In the genomic region with DNA sequence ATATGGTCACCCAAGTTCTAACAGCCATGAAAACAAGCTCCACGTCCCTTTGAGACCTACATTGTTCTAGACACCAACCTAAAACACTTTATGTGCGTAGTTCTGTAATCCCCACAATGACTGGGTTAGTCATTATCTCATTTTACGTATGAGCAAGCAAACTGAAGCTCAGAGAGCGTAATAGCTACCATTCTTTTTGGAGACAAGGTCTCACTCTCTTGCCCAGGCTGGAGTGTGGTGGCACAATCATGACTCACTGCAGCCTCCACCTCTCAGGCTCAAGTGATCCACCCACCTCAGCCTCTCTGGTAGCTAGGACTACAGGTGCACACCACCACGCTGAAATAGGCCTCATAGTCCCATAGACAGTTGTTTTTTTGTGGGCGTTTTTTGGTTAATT, we compare ENCODE assay signal across 1 cellular context.
TF ChIP-seq lines count a peak whose summit lies in the region.

No MANE protein-coding gene starts in this region.

TF ChIP-seq in HepG2, 621 proteins besides CTCF, POLR2A, EP300 and RAD21:
- no peak for TF ChIP-seq ADNP (CRISPR knock-in tag; IDR thresholded peaks at IDR 0.05)
- no peak for TF ChIP-seq SMC3 (IDR thresholded peaks at IDR 0.05; ENCODE audit: low read length)
- TF ChIP-seq ZNF713 (CRISPR knock-in tag; IDR thresholded peaks at IDR 0.05): no peak
- no peak for TF ChIP-seq DNMT3B (CRISPR knock-in tag; conservative IDR thresholded peaks at IDR 0.05)
- no peak for TF ChIP-seq ZNF44 (CRISPR knock-in tag; IDR thresholded peaks at IDR 0.05)
- TF ChIP-seq PCBP2 (optimal IDR thresholded peaks at IDR 0.05; ENCODE audit: low read depth, low read length, poor library complexity, severe bottlenecking): no peak
- TF ChIP-seq ZNF121 (CRISPR knock-in tag; IDR thresholded peaks at IDR 0.05): peak; percentile 19; the same call in 1 of the 2 replicates
- no peak for TF ChIP-seq ZC3H4 (CRISPR knock-in tag; IDR thresholded peaks at IDR 0.05; ENCODE audit: borderline replicate concordance)
- TF ChIP-seq KAT8 (CRISPR knock-in tag; IDR thresholded peaks at IDR 0.05): no peak
- TF ChIP-seq, protein P1, sequence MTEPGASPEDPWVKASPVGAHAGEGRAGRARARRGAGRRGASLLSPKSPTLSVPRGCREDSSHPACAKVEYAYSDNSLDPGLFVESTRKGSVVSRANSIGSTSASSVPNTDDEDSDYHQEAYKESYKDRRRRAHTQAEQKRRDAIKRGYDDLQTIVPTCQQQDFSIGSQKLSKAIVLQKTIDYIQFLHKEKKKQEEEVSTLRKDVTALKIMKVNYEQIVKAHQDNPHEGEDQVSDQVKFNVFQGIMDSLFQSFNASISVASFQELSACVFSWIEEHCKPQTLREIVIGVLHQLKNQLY (CRISPR knock-in tag; IDR thresholded peaks at IDR 0.05): no peak
- TF ChIP-seq PTBP1 (IDR thresholded peaks at IDR 0.05; ENCODE audit: low read depth, low read length, poor library complexity, severe bottlenecking): no peak
- TF ChIP-seq MYPOP (CRISPR knock-in tag; IDR thresholded peaks at IDR 0.05): no peak
- no peak for TF ChIP-seq TEAD3 (CRISPR knock-in tag; optimal IDR thresholded peaks at IDR 0.05; ENCODE audit: borderline replicate concordance)
- peak; percentile 61 for TF ChIP-seq FOSL2 (CRISPR knock-in tag; IDR thresholded peaks at IDR 0.05)
- TF ChIP-seq NFE2L1 (CRISPR knock-in tag; IDR thresholded peaks at IDR 0.05; ENCODE audit: borderline replicate concordance): no peak
- no peak for TF ChIP-seq TCF7 (IDR thresholded peaks at IDR 0.05; ENCODE audit: low read depth)
TF ChIP-seq in HepG2: peak in this region for 2.
